Comparison of ENCODE assay signal across 22 cellular contexts in genomic region chr9:3006917-3007316, GRCh38.
"Had no signal": no experiment of that assay in that cellular context is flagged by ENCODE, and none has a peak within 500 bp of the region (broad histone marks: within the 10 kb centered on the region; RNA-seq: fewer than 3 reads in every experiment).

No MANE protein-coding gene starts in this region.

- H3K4me3 Mint-ChIP-seq: activated CD8-positive, alpha-beta T cell treated with anti-CD3 and anti-CD28 coated beads, Interleukin-2, amount 10 ng/mL, durations not matched to agents 7 days and 5 days; activated naive CD8-positive, alpha-beta T cell treated with anti-CD3 and anti-CD28 coated beads, Interleukin-2, amount 10 ng/mL, durations not matched to agents 7 days and 5 days; central memory CD8-positive, alpha-beta T cell; T-helper 17 cell; WTC11 had no signal

- H3K9me3 Mint-ChIP-seq: activated naive CD8-positive, alpha-beta T cell treated with anti-CD3 and anti-CD28 coated beads, Interleukin-2, amount 10 ng/mL, durations not matched to agents 7 days and 5 days had no signal

- ATAC-seq: activated CD8-positive, alpha-beta T cell treated with anti-CD3 and anti-CD28 coated beads, Interleukin-2, amount 10 ng/mL, durations not matched to agents 7 days and 5 days; PC-3; T-helper 17 cell; WTC11 had no signal

- H3K36me3 Mint-ChIP-seq: activated naive CD8-positive, alpha-beta T cell treated with anti-CD3 and anti-CD28 coated beads, Interleukin-2, amount 10 ng/mL, durations not matched to agents 7 days and 5 days; WTC11 had no signal

- DNase-seq: activated CD4-positive, alpha-beta T cell treated with anti-CD3 and anti-CD28 coated beads for 48 hours; activated CD4-positive, alpha-beta T cell treated with anti-CD3 and anti-CD28 coated beads, Interleukin-2, amount 50 U/mL, for 4 hours; activated CD4-positive, CD25-positive, alpha-beta regulatory T cell treated with anti-CD3 and anti-CD28 coated beads, Interleukin-2, amount 50 U/mL, for 72 hours; activated CD8-positive, alpha-beta memory T cell treated with anti-CD3 and anti-CD28 coated beads, Interleukin-2, amount 50 U/mL, for 48 hours; activated CD8-positive, alpha-beta T cell treated with anti-CD3 and anti-CD28 coated beads, Interleukin-2, amount 10 ng/mL, durations not matched to agents 7 days and 5 days; activated naive CD4-positive, alpha-beta T cell treated with anti-CD3 and anti-CD28 coated beads, Interleukin-2, amount 50 U/mL, for 16 hours; activated naive CD8-positive, alpha-beta T cell treated with anti-CD3 and anti-CD28 coated beads, Interleukin-2, amount 10 ng/mL, durations not matched to agents 7 days and 5 days; activated T-cell treated with anti-CD3 and anti-CD28 coated beads, Interleukin-2, amount 50 U/mL, for 1 hour; adrenal gland; anterior cingulate cortex; NCI-H1092; NCI-H1417; NCI-H1930; NCI-H2171; NCI-H524 treated with DMSO at 0.1 percent for 48 hours; NCI-H774; PC-3; SHP77 treated with DMSO at 0.1 percent for 48 hours; T-helper 17 cell; T-helper 9 cell had no signal

- H3K4me1 Mint-ChIP-seq: activated naive CD8-positive, alpha-beta T cell treated with anti-CD3 and anti-CD28 coated beads, Interleukin-2, amount 10 ng/mL, durations not matched to agents 7 days and 5 days; central memory CD8-positive, alpha-beta T cell; T-helper 17 cell had no signal

- H3K27me3 Mint-ChIP-seq: activated naive CD8-positive, alpha-beta T cell treated with anti-CD3 and anti-CD28 coated beads, Interleukin-2, amount 10 ng/mL, durations not matched to agents 7 days and 5 days; T-helper 17 cell had no signal

- H3K27ac Mint-ChIP-seq: activated CD8-positive, alpha-beta T cell treated with anti-CD3 and anti-CD28 coated beads, Interleukin-2, amount 10 ng/mL, durations not matched to agents 7 days and 5 days; activated naive CD8-positive, alpha-beta T cell treated with anti-CD3 and anti-CD28 coated beads, Interleukin-2, amount 10 ng/mL, durations not matched to agents 7 days and 5 days; T-helper 17 cell; WTC11 had no signal
